1 cellular context compared by ENCODE assay signal in the genomic region with DNA sequence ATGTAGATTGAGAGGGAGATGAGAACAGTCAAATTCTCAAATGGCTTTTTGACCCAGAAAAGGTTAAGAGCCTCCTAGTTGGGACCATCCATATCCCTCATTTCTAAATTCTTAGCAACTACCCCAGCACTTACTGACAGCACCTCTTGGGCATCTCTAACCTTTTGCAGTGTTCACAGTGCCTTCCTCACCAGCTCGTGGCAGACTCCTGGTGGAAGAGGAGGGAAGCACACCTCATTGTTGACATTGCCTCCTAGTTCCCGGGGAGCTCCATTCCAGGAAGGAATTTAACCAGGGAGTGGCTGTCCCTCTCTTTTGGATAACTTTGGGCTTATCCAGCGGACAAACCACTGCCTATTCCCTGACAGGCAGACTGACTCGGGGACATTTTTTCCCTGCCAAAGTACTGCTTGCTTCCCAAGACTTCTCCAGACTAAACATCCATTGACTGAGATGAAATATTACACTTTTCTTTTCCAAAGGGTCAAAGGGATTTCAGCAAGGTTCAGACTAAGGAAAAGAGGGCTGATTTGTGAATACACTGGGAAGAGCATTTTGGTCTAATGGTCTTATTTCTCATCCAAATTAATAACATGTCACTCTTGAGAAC.
TF ChIP-seq lines count a peak whose summit lies in the region.

No MANE protein-coding gene starts in this region.

TF ChIP-seq in SK-N-SH, 30 proteins besides CTCF, POLR2A, EP300 and RAD21:
- TF ChIP-seq SMC3 (IDR thresholded peaks at IDR 0.05; ENCODE audit: low read depth, low read length) (peak; percentile 93), GATA2 (CRISPR knock-in tag; IDR thresholded peaks at IDR 0.05) (no peak), RCOR1 (IDR thresholded peaks at IDR 0.05; ENCODE audit: low read length) (no peak), SIN3A (IDR thresholded peaks at IDR 0.05; ENCODE audit: borderline replicate concordance, low read depth, low read length) (no peak)
- TF ChIP-seq, protein P1, sequence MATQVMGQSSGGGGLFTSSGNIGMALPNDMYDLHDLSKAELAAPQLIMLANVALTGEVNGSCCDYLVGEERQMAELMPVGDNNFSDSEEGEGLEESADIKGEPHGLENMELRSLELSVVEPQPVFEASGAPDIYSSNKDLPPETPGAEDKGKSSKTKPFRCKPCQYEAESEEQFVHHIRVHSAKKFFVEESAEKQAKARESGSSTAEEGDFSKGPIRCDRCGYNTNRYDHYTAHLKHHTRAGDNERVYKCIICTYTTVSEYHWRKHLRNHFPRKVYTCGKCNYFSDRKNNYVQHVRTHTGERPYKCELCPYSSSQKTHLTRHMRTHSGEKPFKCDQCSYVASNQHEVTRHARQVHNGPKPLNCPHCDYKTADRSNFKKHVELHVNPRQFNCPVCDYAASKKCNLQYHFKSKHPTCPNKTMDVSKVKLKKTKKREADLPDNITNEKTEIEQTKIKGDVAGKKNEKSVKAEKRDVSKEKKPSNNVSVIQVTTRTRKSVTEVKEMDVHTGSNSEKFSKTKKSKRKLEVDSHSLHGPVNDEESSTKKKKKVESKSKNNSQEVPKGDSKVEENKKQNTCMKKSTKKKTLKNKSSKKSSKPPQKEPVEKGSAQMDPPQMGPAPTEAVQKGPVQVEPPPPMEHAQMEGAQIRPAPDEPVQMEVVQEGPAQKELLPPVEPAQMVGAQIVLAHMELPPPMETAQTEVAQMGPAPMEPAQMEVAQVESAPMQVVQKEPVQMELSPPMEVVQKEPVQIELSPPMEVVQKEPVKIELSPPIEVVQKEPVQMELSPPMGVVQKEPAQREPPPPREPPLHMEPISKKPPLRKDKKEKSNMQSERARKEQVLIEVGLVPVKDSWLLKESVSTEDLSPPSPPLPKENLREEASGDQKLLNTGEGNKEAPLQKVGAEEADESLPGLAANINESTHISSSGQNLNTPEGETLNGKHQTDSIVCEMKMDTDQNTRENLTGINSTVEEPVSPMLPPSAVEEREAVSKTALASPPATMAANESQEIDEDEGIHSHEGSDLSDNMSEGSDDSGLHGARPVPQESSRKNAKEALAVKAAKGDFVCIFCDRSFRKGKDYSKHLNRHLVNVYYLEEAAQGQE (IDR thresholded peaks at IDR 0.05; ENCODE audit: low read depth, low read length), result no peak
